Comparison of ENCODE assay signal across 18 cellular contexts in the genomic region with DNA sequence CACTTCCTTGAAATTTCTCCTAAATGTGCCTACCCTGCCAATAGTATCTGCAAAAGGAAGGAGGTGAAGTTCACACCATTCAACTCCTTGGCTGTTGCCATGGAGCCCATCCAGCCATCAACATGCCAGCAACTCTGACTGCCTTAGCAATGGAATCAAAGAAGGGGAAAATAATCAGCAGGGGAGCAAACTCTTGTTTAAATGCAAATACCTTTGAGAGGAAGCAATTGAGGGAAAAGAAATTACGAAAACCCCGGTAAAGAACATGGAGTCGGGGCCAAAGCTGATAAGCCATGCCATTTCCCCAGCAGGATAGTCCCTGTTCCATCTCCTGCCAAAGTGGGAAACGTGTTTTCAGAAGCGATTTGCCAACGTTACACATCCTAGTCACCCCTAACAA.
"Had no signal": no experiment of that assay in that cellular context is flagged by ENCODE, and none has a peak within 500 bp of the region (broad histone marks: within the 10 kb centered on the region; RNA-seq: fewer than 3 reads in every experiment).

No MANE protein-coding gene starts in this region.

- H3K4me3 ChIP-seq: gastrocnemius medialis, lower lobe of right lung, pancreas, spleen, testis, upper lobe of right lung had no signal

- DNase-seq: activated naive CD4-positive, alpha-beta T cell treated with Interleukin-2 at 50 U/mL for 16 hours; activated naive CD8-positive, alpha-beta T cell treated with anti-CD3 and anti-CD28 coated beads, Interleukin-2, amount 50 U/mL, for 24 hours; activated T-cell treated with anti-CD3 and anti-CD28 coated beads for 4 hours; aorta; erythroblast; gastrocnemius medialis; left colon; lower lobe of right lung; nephron progenitor cell; pancreas; spleen; stimulated activated naive CD8-positive, alpha-beta T cell treated with anti-CD3 and anti-CD28 coated beads, Interleukin-15, amount 100 ng/mL, for 72 hours; T-cell; T-helper 9 cell; testis; upper lobe of right lung had no signal

- H3K4me1 ChIP-seq: gastrocnemius medialis, lower lobe of right lung, pancreas, spleen, testis, upper lobe of right lung had no signal

- H3K27me3 ChIP-seq: gastrocnemius medialis, pancreas, spleen, testis, upper lobe of right lung had no signal

- ATAC-seq: activated CD4-positive, CD25-positive, alpha-beta regulatory T cell treated with anti-CD3 and anti-CD28 coated beads, Interleukin-2, amount 50 U/mL, for 24 hours; activated naive CD8-positive, alpha-beta T cell treated with anti-CD3 and anti-CD28 coated beads, Interleukin-2, amount 50 U/mL, for 24 hours; gastrocnemius medialis; left colon; lower lobe of right lung; pancreas; sciatic nerve; stimulated activated naive CD8-positive, alpha-beta T cell treated with anti-CD3 and anti-CD28 coated beads, Interleukin-15, amount 100 ng/mL, for 72 hours; T-cell; upper lobe of right lung had no signal

- H3K36me3 ChIP-seq: gastrocnemius medialis, lower lobe of right lung, pancreas, spleen, upper lobe of right lung had no signal

- H3K9me3 ChIP-seq: gastrocnemius medialis, lower lobe of right lung, pancreas, spleen, testis, upper lobe of right lung had no signal

- H3K27ac ChIP-seq: gastrocnemius medialis, lower lobe of right lung, pancreas, spleen, testis, upper lobe of right lung had no signal
